ENCODE assay signal across 1 cellular context in genomic region chr4:37826282-37827029, GRCh38.
TF ChIP-seq lines count a peak whose summit lies in the region.

Gene PGM2 (plus strand): TSS chr4:37826686. CDS start chr4:37826733, 47 bp downstream.

TF ChIP-seq in HepG2, 621 proteins besides CTCF, POLR2A, EP300 and RAD21 (continued from another document and continues in another):
- TF ChIP-seq ZUFSP (CRISPR knock-in tag; IDR thresholded peaks at IDR 0.05; ENCODE audit: borderline replicate concordance): no peak
- TF ChIP-seq ZC3H4 (CRISPR knock-in tag; IDR thresholded peaks at IDR 0.05; ENCODE audit: borderline replicate concordance): no peak
- no peak for TF ChIP-seq ZNF235 (CRISPR knock-in tag; IDR thresholded peaks at IDR 0.05; ENCODE audit: borderline replicate concordance)
- 0 out of 2 replicates have a peak, but pooled peaks have one; percentile 26 for TF ChIP-seq KLF11 (CRISPR knock-in tag; IDR thresholded peaks at IDR 0.05)
- TF ChIP-seq ZKSCAN1 (IDR thresholded peaks at IDR 0.05; ENCODE audit: low read length): no peak
- 0 out of 2 replicates have a peak, but pooled peaks have one; percentile 25 for TF ChIP-seq ZNF572 (CRISPR knock-in tag; IDR thresholded peaks at IDR 0.05)
- TF ChIP-seq LRRFIP1 (CRISPR knock-in tag; conservative IDR thresholded peaks at IDR 0.05): no peak
- TF ChIP-seq ZNF766 (CRISPR knock-in tag; IDR thresholded peaks at IDR 0.05; ENCODE audit: borderline replicate concordance): peak; percentile 97; the same call in 1 of the 2 replicates
- no peak for TF ChIP-seq CERS6 (CRISPR knock-in tag; IDR thresholded peaks at IDR 0.05)
- TF ChIP-seq ATF2 (CRISPR knock-in tag; IDR thresholded peaks at IDR 0.05): no peak
- peak; percentile 66; the same call in 1 of the 2 replicates for TF ChIP-seq CBFB (CRISPR knock-in tag; IDR thresholded peaks at IDR 0.05)
- no peak for TF ChIP-seq MBNL3 (CRISPR knock-in tag; conservative IDR thresholded peaks at IDR 0.05)
- peak; percentile 98 for TF ChIP-seq UBTF (CRISPR knock-in tag; IDR thresholded peaks at IDR 0.05)
- TF ChIP-seq ZBED4 (CRISPR knock-in tag; IDR thresholded peaks at IDR 0.05; ENCODE audit: borderline replicate concordance): no peak
- no peak for TF ChIP-seq RNF2 (conservative IDR thresholded peaks at IDR 0.05; ENCODE audit: low read depth)
- 0 out of 2 replicates have a peak, but pooled peaks have one; percentile 53 for TF ChIP-seq ZBTB38 (CRISPR knock-in tag; IDR thresholded peaks at IDR 0.05)
- peak; percentile 60; the same call in 1 of the 2 replicates for TF ChIP-seq SIN3A (IDR thresholded peaks at IDR 0.05; ENCODE audit: borderline replicate concordance, low read depth, low read length)
- 0 out of 2 replicates have a peak, but pooled peaks have one; percentile 95 for TF ChIP-seq ZNF713 (CRISPR knock-in tag; IDR thresholded peaks at IDR 0.05)
- no peak for TF ChIP-seq U2AF2 (IDR thresholded peaks at IDR 0.05; ENCODE audit: low read depth, low read length)
- no peak for TF ChIP-seq TP53 (CRISPR knock-in tag; conservative IDR thresholded peaks at IDR 0.05)
- no peak for TF ChIP-seq HMG20B (CRISPR knock-in tag; conservative IDR thresholded peaks at IDR 0.05)
- peak; percentile 21; the same call in 1 of the 2 replicates for TF ChIP-seq FOXA3 (CRISPR knock-in tag; IDR thresholded peaks at IDR 0.05)
- peak; percentile 83; the same call in 1 of the 2 replicates for TF ChIP-seq NFKB2 (CRISPR knock-in tag; IDR thresholded peaks at IDR 0.05; ENCODE audit: borderline replicate concordance)
- TF ChIP-seq ZGPAT (CRISPR knock-in tag; IDR thresholded peaks at IDR 0.05): peak; percentile 78
- no peak for TF ChIP-seq ZNF44 (CRISPR knock-in tag; IDR thresholded peaks at IDR 0.05)
- peak; percentile 88 for TF ChIP-seq ZNF607 (CRISPR knock-in tag; IDR thresholded peaks at IDR 0.05; ENCODE audit: borderline replicate concordance)
- TF ChIP-seq ZNF616 (CRISPR knock-in tag; IDR thresholded peaks at IDR 0.05; ENCODE audit: low read depth): no peak; the same call in 1 of the 2 replicates
- TF ChIP-seq FOXC1 (CRISPR knock-in tag; IDR thresholded peaks at IDR 0.05; ENCODE audit: borderline replicate concordance): 0 out of 2 replicates have a peak, but pooled peaks have one; percentile 24
- TF ChIP-seq PLSCR1 (CRISPR knock-in tag; IDR thresholded peaks at IDR 0.05; ENCODE audit: borderline replicate concordance): no peak
- TF ChIP-seq CEBPZ (IDR thresholded peaks at IDR 0.05; ENCODE audit: low read length): no peak
- peak; percentile 62 for TF ChIP-seq ZBTB7B (CRISPR knock-in tag; IDR thresholded peaks at IDR 0.05)
- TF ChIP-seq ZNF552 (CRISPR knock-in tag; IDR thresholded peaks at IDR 0.05; ENCODE audit: borderline replicate concordance): peak; percentile 91
- no peak for TF ChIP-seq ZNF674 (CRISPR knock-in tag; IDR thresholded peaks at IDR 0.05; ENCODE audit: low read depth)
- no peak for TF ChIP-seq ZNF260 (CRISPR knock-in tag; IDR thresholded peaks at IDR 0.05; ENCODE audit: borderline replicate concordance, low read depth)
- no peak; the same call in 1 of the 2 replicates for TF ChIP-seq HBP1 (CRISPR knock-in tag; IDR thresholded peaks at IDR 0.05; ENCODE audit: low read depth)
- 0 out of 2 replicates have a peak, but pooled peaks have one; percentile 30 for TF ChIP-seq NR1H2 (CRISPR knock-in tag; IDR thresholded peaks at IDR 0.05; ENCODE audit: borderline replicate concordance, low read depth)
- TF ChIP-seq KLF6 (CRISPR knock-in tag; IDR thresholded peaks at IDR 0.05): no peak
- TF ChIP-seq ZSCAN12 (CRISPR knock-in tag; IDR thresholded peaks at IDR 0.05): no peak
- TF ChIP-seq IRF2 (CRISPR knock-in tag; IDR thresholded peaks at IDR 0.05): peak; percentile 15; the same call in 1 of the 2 replicates
- TF ChIP-seq ZNF878 (CRISPR knock-in tag; IDR thresholded peaks at IDR 0.05): peak; percentile 78
